3 cellular contexts compared by ENCODE assay signal in genomic region chr15:66275352-66275751, GRCh38.
TF ChIP-seq lines count a peak whose summit lies in the region.

No MANE protein-coding gene starts in this region.

TF ChIP-seq in HepG2, 621 proteins besides CTCF, POLR2A, EP300 and RAD21:
- TF ChIP-seq ZNF234 (CRISPR knock-in tag; conservative IDR thresholded peaks at IDR 0.05), result no peak
- TF ChIP-seq ZNF331 (CRISPR knock-in tag; IDR thresholded peaks at IDR 0.05), result peak; percentile 96

TF ChIP-seq in GM23338, 12 proteins besides CTCF, POLR2A, EP300 and RAD21:
- TF ChIP-seq ZNF331 (CRISPR knock-in tag; IDR thresholded peaks at IDR 0.05; ENCODE audit: low read depth) (peak; percentile 90), CREB1 (CRISPR knock-in tag; IDR thresholded peaks at IDR 0.05; ENCODE audit: low read depth) (no peak)
TF ChIP-seq in GM23338: peak in this region for 1.

TF ChIP-seq in HEK293, 187 proteins besides CTCF, POLR2A, EP300 and RAD21:
- TF ChIP-seq ZNF280D (tag by site-specific recombination; IDR thresholded peaks at IDR 0.05), result no peak
- no peak for TF ChIP-seq ZSCAN4 (tag by site-specific recombination; IDR thresholded peaks at IDR 0.05)
- no peak for TF ChIP-seq INSM2 (tag by site-specific recombination; IDR thresholded peaks at IDR 0.05)
- no peak for TF ChIP-seq ZNF488 (tag by site-specific recombination; IDR thresholded peaks at IDR 0.05)
- TF ChIP-seq SETDB1 (IDR thresholded peaks at IDR 0.05; ENCODE audit: insufficient read length, low read length), result peak; percentile 21
- TF ChIP-seq SP7 (tag by site-specific recombination; IDR thresholded peaks at IDR 0.05), result no peak
